ENCODE assay signal across 8 cellular contexts in genomic region chr2:181573140-181573736, GRCh38.
DNase-seq lines count a peak whose midpoint lies in the region; ATAC-seq, FAIRE-seq and TF ChIP-seq lines count a peak whose summit lies in the region.

No MANE protein-coding gene starts in this region.

- H4K20me1 ChIP-seq in PC-3 (ENCODE audit: low read length): no peaks in the 10 kb centered on the region

- H3K9me3 ChIP-seq in AG04450 (ENCODE audit: control insufficient read depth, insufficient read depth, low read length) (no peaks in the 10 kb centered on the region), HAP-1 (no peaks in the 10 kb centered on the region), PC-3 (ENCODE audit: low read length) (no peaks in the 10 kb centered on the region)

- no peaks in the 10 kb centered on the region for H3K79me2 ChIP-seq in PC-3 (ENCODE audit: low read length)

- peak; percentile 62 for TF ChIP-seq CTCF in AG04450 (IDR thresholded peaks at IDR 0.05; ENCODE audit: low read depth, low read length)
- peak; percentile 75 for TF ChIP-seq CTCF in PC-3 (conservative IDR thresholded peaks at IDR 0.05; ENCODE audit: low read depth, low read length)
- peak; percentile 50 for TF ChIP-seq CTCF in foreskin fibroblast (IDR thresholded peaks at IDR 0.05; ENCODE audit: low read depth, low read length)

- POLR2A ChIA-PET in AG04450 (lab: Yijun Ruan, JAX): no interaction called here
- POLR2A ChIA-PET in PC-3 (lab: Charles Lee; ENCODE audit: unreplicated experiment): no interaction called here

- no peak; the same call in 1 of the 2 replicates for ATAC-seq in PC-3
- ATAC-seq in HG03108 (IDR thresholded peaks at IDR 0.05; ENCODE audit: unreplicated experiment): no peak
- no peak for ATAC-seq in HG03342 (IDR thresholded peaks at IDR 0.05; ENCODE audit: unreplicated experiment)

- H3K4me1 ChIP-seq in HAP-1: peaks cover 16% of the 10 kb centered on the region
- 0 out of 2 replicates have a peak, but pooled peaks cover 7% of the 10 kb centered on the region for H3K4me1 ChIP-seq in PC-3 (ENCODE audit: insufficient read depth, low read length)

- no peak overlapping the region for H2AFZ ChIP-seq in PC-3 (ENCODE audit: low read length)

- no peaks in the 10 kb centered on the region for H3F3A ChIP-seq in PC-3 (ENCODE audit: low read length, unreplicated experiment)

- DNase-seq in AG04450 (ENCODE audit: low read depth, low spot score) (no peak), HAP-1 (ENCODE audit: low spot score in 2 of 2) (peak; percentile 32 to 53), PC-3 (peak; percentile 65), foreskin fibroblast (peak; percentile 9 to 65), GM12891 (ENCODE audit: insufficient read length, low spot score) (no peak), T-helper 2 cell (no peak)

- H3K36me3 ChIP-seq in HAP-1 (replicated peaks) (no peaks in the 10 kb centered on the region), PC-3 (ENCODE audit: low read depth, low read length) (no peaks in the 10 kb centered on the region)

- no peak overlapping the region for H3K9ac ChIP-seq in PC-3 (ENCODE audit: low read length)

- H3K27me3 ChIP-seq in AG04450 (ENCODE audit: control insufficient read depth, insufficient read depth, low read length) (no peaks in the 10 kb centered on the region), HAP-1 (ENCODE audit: low read depth) (no peaks in the 10 kb centered on the region), PC-3 (ENCODE audit: low read length) (no peaks in the 10 kb centered on the region)

- TF ChIP-seq POLR2A in GM12891 (IDR thresholded peaks at IDR 0.05; ENCODE audit: low read depth, low read length): no peak

- H3K4me2 ChIP-seq in PC-3 (ENCODE audit: low read length): no peak overlapping the region

- intact Hi-C loops in PC-3 (cut with micrococcal nuclease): loop anchor here (1.0 to 10.0 kb wide), 6 partner anchors 142 to 1441 kb away; no protein-coding TSS in a partner anchor

- H3K27ac ChIP-seq in AG04450 (ENCODE audit: low read depth, low read length) (no peak overlapping the region), PC-3 (ENCODE audit: low read length) (no peak overlapping the region)

- in situ Hi-C loops in HAP-1 (cut with MboI; ENCODE audit: low sequenced_read_pairs): no loop called here

- H3K4me3 ChIP-seq in AG04450 (ENCODE audit: low read depth, low read length) (no peak overlapping the region), HAP-1 (no peak overlapping the region), PC-3 (ENCODE audit: low read length) (no peak overlapping the region), foreskin fibroblast (ENCODE audit: low read depth in 1 of 2, low read length in 2 of 2) (no peak overlapping the region)

- no peak for FAIRE-seq in GM12891 (lab: Jason Lieb, UNC)

- H3K9me2 ChIP-seq in PC-3 (replicated peaks; ENCODE audit: low read length): no peaks in the 10 kb centered on the region

- BruUV-seq in PC-3 (replicated peaks; lab: Mats Ljungman, UMichigan): no TSS peak

- CTCF ChIA-PET in AG04450 (lab: Charles Lee): interaction anchor here (0.6 to 5.8 kb wide), 34 partner anchors 9 to 1959 kb away, joined by 3 to 96 read pairs (median 4); no protein-coding TSS in a partner anchor
- CTCF ChIA-PET in PC-3 (lab: Charles Lee): interaction anchor here (0.7 to 1.9 kb wide), 3 partner anchors 101 to 165 kb away, joined by 3 to 32 read pairs (median 4); no protein-coding TSS in a partner anchor

TF ChIP-seq in GM12891, 5 proteins besides CTCF, POLR2A, EP300 and RAD21:
- TF ChIP-seq POU2F2 (IDR thresholded peaks at IDR 0.05; ENCODE audit: low read depth, low read length) (no peak), POLR2AphosphoS5 (IDR thresholded peaks at IDR 0.05; ENCODE audit: low read depth, low read length) (no peak)

Comparison
In these comparisons a context has a peak if more than half of its experiments do, and no peak if none do; other contexts are left out.
1. DNase-seq: peak in HAP-1 (2 of 2), PC-3 (single experiment) and foreskin fibroblast (2 of 2); none in AG04450 (single experiment), GM12891 (single experiment) and T-helper 2 cell (0 of 5).
2. Peak in every context shown above with its lines, with median percentiles within 50 percentile points of each other: CTCF ChIP-seq.